In genomic region chr18:63683152-63683551, GRCh38 we compare ENCODE assay signal across 13 cellular contexts. TPM values are rescaled to one million over a fixed set of nuclear protein-coding genes. Genes with fewer than 3 reads are reported as not detected.
DNase-seq lines count a peak whose midpoint lies in the region; ATAC-seq, FAIRE-seq and TF ChIP-seq lines count a peak whose summit lies in the region.
"Had no signal": no experiment of that assay in that cellular context is flagged by ENCODE, and none has a peak within 500 bp of the region (broad histone marks: within the 10 kb centered on the region; RNA-seq: fewer than 3 reads in every experiment).

No MANE protein-coding gene starts in this region.

- POLR2A ChIA-PET in MCF 10A (lab: Yijun Ruan, JAX), result interaction anchor here (0.7 to 2.7 kb wide), 11 partner anchors 10 to 212 kb away, joined by 3 to 22 read pairs (median 5); partner anchors contain the start of genes SERPINB13 and SERPINB5

- no peak for FAIRE-seq in RCC 7860 (lab: Jason Lieb, UNC)

- ATAC-seq in upper lobe of right lung, result peak; percentile 91

- intact Hi-C loops in MCF 10A (cut with micrococcal nuclease) (loop anchor here (2.0 kb wide), 1 partner anchor 96 kb away; the partner anchor contains the start of gene SERPINB13), breast epithelium (cut with DNase I; ENCODE audit: low total_unique reads) (no loop called here), upper lobe of right lung (cut with DNase I) (no loop called here)

- peak overlapping the region; percentile 100 for H3K27ac Mint-ChIP-seq in MCF 10A (ENCODE audit: low read depth, unreplicated experiment)
- H3K27ac Mint-ChIP-seq: IgD-negative memory B cell had no signal

- no peaks in the 10 kb centered on the region for H3K27me3 ChIP-seq in breast epithelium
- H3K27me3 ChIP-seq in upper lobe of right lung, result no peaks in the 10 kb centered on the region
- H3K27me3 ChIP-seq: BLaER1 had no signal

- H3K4me1 ChIP-seq in breast epithelium, result no peaks in the 10 kb centered on the region
- H3K4me1 ChIP-seq in upper lobe of right lung, result no peaks in the 10 kb centered on the region
- H3K4me1 ChIP-seq: BLaER1 had no signal

- H3K36me3 ChIP-seq in breast epithelium (no peaks in the 10 kb centered on the region), upper lobe of right lung (no peaks in the 10 kb centered on the region)
- H3K36me3 ChIP-seq: BLaER1 had no signal

- peaks cover 22% of the 10 kb centered on the region for H3K9me3 Mint-ChIP-seq in MCF 10A (ENCODE audit: unreplicated experiment)

- no TSS peak for BruUV-seq in MCF 10A (replicated peaks; lab: Mats Ljungman, UMichigan)

- DNase-seq in MCF 10A (ENCODE audit: unreplicated experiment) (peak; percentile 95), breast epithelium (ENCODE audit: low spot score in 2 of 2) (no peak), astrocyte of the cerebellum (ENCODE audit: low read depth) (peak; percentile 5), islet precursor cell (peak; percentile 89), upper lobe of right lung (no peak), NCI-H446 (lab: John Stamatoyannopoulos, UW) (no peak), RCC 7860 (ENCODE audit: low spot score) (no peak)
- DNase-seq in stimulated activated CD4-positive, alpha-beta T cell treated with anti-CD3 and anti-CD28 coated beads, Interleukin-4, amount 100 ng/mL, for 4 hours, result no peak

- H3K9me3 ChIP-seq in breast epithelium (no peaks in the 10 kb centered on the region), upper lobe of right lung (no peaks in the 10 kb centered on the region)
- H3K9me3 ChIP-seq: BLaER1 had no signal

- peak overlapping the region; percentile 65 for H3K4me3 Mint-ChIP-seq in MCF 10A (ENCODE audit: unreplicated experiment)
- H3K4me3 Mint-ChIP-seq: IgD-negative memory B cell had no signal

- CTCF ChIA-PET in MCF 10A (lab: Yijun Ruan, JAX), result interaction anchor here (0.9 to 3.8 kb wide), 4 partner anchors 48 to 165 kb away, joined by 4 to 20 read pairs (median 10); no protein-coding TSS in a partner anchor

- in situ Hi-C loops in astrocyte of the cerebellum (cut with HindIII; ENCODE audit: low sequenced_read_pairs), result no loop called here

- H3K4me3 ChIP-seq in breast epithelium (no peak overlapping the region), astrocyte of the cerebellum (ENCODE audit: low read depth, low read length) (no peak overlapping the region), upper lobe of right lung (no peak overlapping the region)
- H3K4me3 ChIP-seq: BLaER1, coronary artery had no signal

- TF ChIP-seq POLR2A in breast epithelium (IDR thresholded peaks at IDR 0.05), result no peak

- TF ChIP-seq CTCF in MCF 10A (IDR thresholded peaks at IDR 0.05; ENCODE audit: unreplicated experiment) (no peak), breast epithelium (IDR thresholded peaks at IDR 0.05) (no peak), astrocyte of the cerebellum (IDR thresholded peaks at IDR 0.05; ENCODE audit: low read depth, low read length, missing control alignments) (no peak), upper lobe of right lung (IDR thresholded peaks at IDR 0.05) (no peak)

- no peaks in the 10 kb centered on the region for H3K27me3 Mint-ChIP-seq in MCF 10A (ENCODE audit: insufficient read depth, unreplicated experiment)

- H3K27ac ChIP-seq in breast epithelium (no peak overlapping the region), upper lobe of right lung (no peak overlapping the region)
- H3K27ac ChIP-seq: BLaER1, coronary artery had no signal

- H3K36me3 Mint-ChIP-seq in MCF 10A (ENCODE audit: insufficient read depth, unreplicated experiment), result no peaks in the 10 kb centered on the region
- H3K36me3 Mint-ChIP-seq: IgD-negative memory B cell had no signal

- peaks cover 39% of the 10 kb centered on the region for H3K4me1 Mint-ChIP-seq in MCF 10A (ENCODE audit: insufficient read depth, unreplicated experiment)
- H3K4me1 Mint-ChIP-seq: IgD-negative memory B cell had no signal

RNA-seq across cellular contexts. Expression of gene SERPINB11, which starts 19.6 kb away (rescaled TPM):
- not detected in 2 replicates for total RNA-seq in MCF 10A (2022)
- not detected for total RNA-seq in breast epithelium
- not detected for total RNA-seq in upper lobe of right lung
- total RNA-seq: activated CD8-positive, alpha-beta memory T cell treated with anti-CD3 and anti-CD28 coated beads for 36 hours; mesenteric fat pad had no signal

RNA-seq across cellular contexts. Expression of gene SERPINB3, which starts 21.5 kb away (rescaled TPM):
- total RNA-seq in MCF 10A (2022) (0.28 TPM in 1 of 2 replicates, not detected in the other), breast epithelium (not detected), upper lobe of right lung (not detected)
- total RNA-seq: activated CD8-positive, alpha-beta memory T cell treated with anti-CD3 and anti-CD28 coated beads for 36 hours; mesenteric fat pad had no signal

RNA-seq across cellular contexts. Expression of gene SERPINB4, which starts 39.1 kb away (rescaled TPM):
- total RNA-seq in MCF 10A (2022) (not detected in 2 replicates), breast epithelium (under 1 TPM in 1 of 3 donors, not detected in 2; 0.66 TPM), upper lobe of right lung (not detected)
- total RNA-seq: activated CD8-positive, alpha-beta memory T cell treated with anti-CD3 and anti-CD28 coated beads for 36 hours; mesenteric fat pad had no signal

Comparison
In these comparisons a context has a peak if more than half of its experiments do, and no peak if none do; other contexts are left out.
1. DNase-seq: peak in MCF 10A (single experiment), astrocyte of the cerebellum (single experiment) and islet precursor cell (single experiment); none in breast epithelium (0 of 2), upper lobe of right lung (single experiment), stimulated activated CD4-positive, alpha-beta T cell treated with anti-CD3 and anti-CD28 coated beads, Interleukin-4, amount 100 ng/mL, for 4 hours (0 of 2), NCI-H446 (0 of 2) and RCC 7860 (single experiment).